ENCODE assay signal across 8 cellular contexts in genomic region chr3:179452166-179452544, GRCh38. TPM values are rescaled to one million over a fixed set of nuclear protein-coding genes. Genes with fewer than 3 reads are reported as not detected.
DNase-seq lines count a peak whose midpoint lies in the region; ATAC-seq and TF ChIP-seq lines count a peak whose summit lies in the region.

No MANE protein-coding gene starts in this region.

- H3K9ac ChIP-seq in PC-3 (ENCODE audit: low read length): no peak overlapping the region

- no peaks in the 10 kb centered on the region for H3K9me2 ChIP-seq in PC-3 (replicated peaks; ENCODE audit: low read length)

- no peaks in the 10 kb centered on the region for H3K79me2 ChIP-seq in PC-3 (ENCODE audit: low read length)

- ATAC-seq in PC-3 (no peak), GM21447 (IDR thresholded peaks at IDR 0.05; ENCODE audit: unreplicated experiment) (no peak)

- no peak overlapping the region for H3K27ac ChIP-seq in PC-3 (ENCODE audit: low read length)

- CTCF ChIA-PET in PC-3 (lab: Charles Lee): no interaction called here

- no peaks in the 10 kb centered on the region for H3F3A ChIP-seq in PC-3 (ENCODE audit: low read length, unreplicated experiment)

- H3K4me1 ChIP-seq in PC-3 (ENCODE audit: insufficient read depth, low read length): peaks cover 5% of the 10 kb centered on the region

- H3K4me3 Mint-ChIP-seq in progenitor cell of endocrine pancreas (ENCODE audit: low read depth): peak overlapping the region; percentile 83

- H3K9me3 Mint-ChIP-seq in progenitor cell of endocrine pancreas (ENCODE audit: low read depth): no peaks in the 10 kb centered on the region

- no peaks in the 10 kb centered on the region for H3K36me3 Mint-ChIP-seq in progenitor cell of endocrine pancreas (ENCODE audit: insufficient read depth)

- H3K9me3 ChIP-seq in PC-3 (ENCODE audit: low read length): no peaks in the 10 kb centered on the region

- no TSS peak for BruUV-seq in PC-3 (replicated peaks; lab: Mats Ljungman, UMichigan)

- peaks cover 50% of the 10 kb centered on the region for H3K27me3 ChIP-seq in PC-3 (ENCODE audit: low read length)

- peak overlapping the region; percentile 93 for H3K4me2 ChIP-seq in PC-3 (ENCODE audit: low read length)

- H3K4me1 Mint-ChIP-seq in progenitor cell of endocrine pancreas (ENCODE audit: low read depth): peaks cover 11% of the 10 kb centered on the region

- no peaks in the 10 kb centered on the region for H3K36me3 ChIP-seq in PC-3 (ENCODE audit: low read depth, low read length)

- no peak overlapping the region for H3K27ac Mint-ChIP-seq in progenitor cell of endocrine pancreas

- POLR2A ChIA-PET in PC-3 (lab: Charles Lee; ENCODE audit: unreplicated experiment): no interaction called here

- DNase-seq in Daoy (ENCODE audit: low read depth) (peak; percentile 13), PC-3 (no peak), epidermal melanocyte (ENCODE audit: insufficient read length, low spot score) (peak; percentile 60), progenitor cell of endocrine pancreas (ENCODE audit: low spot score, unreplicated experiment) (no peak), GM10266 (ENCODE audit: extremely low spot score) (no peak), SHP77 treated with DMSO at 0.1 percent for 48 hours (lab: John Stamatoyannopoulos, UW) (no peak), HPDE6-E6E7 (ENCODE audit: extremely low spot score) (no peak)

- H3K4me3 ChIP-seq in PC-3 (ENCODE audit: low read length): peak overlapping the region; percentile 82

- peaks cover 80% of the 10 kb centered on the region for H3K27me3 Mint-ChIP-seq in progenitor cell of endocrine pancreas

- peak overlapping the region; percentile 85 for H2AFZ ChIP-seq in PC-3 (ENCODE audit: low read length)

- no peaks in the 10 kb centered on the region for H4K20me1 ChIP-seq in PC-3 (ENCODE audit: low read length)

- TF ChIP-seq CTCF in PC-3 (conservative IDR thresholded peaks at IDR 0.05; ENCODE audit: low read depth, low read length) (no peak), progenitor cell of endocrine pancreas (IDR thresholded peaks at IDR 0.05; ENCODE audit: unreplicated experiment) (no peak), GM10266 (IDR thresholded peaks at IDR 0.05; ENCODE audit: control insufficient read depth, insufficient read depth, low read depth, missing control alignments) (no peak)

- intact Hi-C loops in PC-3 (cut with micrococcal nuclease): loop anchor here (5.0 kb wide), 1 partner anchor 105 kb away; the partner anchor contains the start of gene MFN1

RNA-seq across cellular contexts. Expression of gene GNB4, which starts 0.9 kb away (rescaled TPM):
- total RNA-seq in Daoy (2014; rRNA removed; shearing (Covaris generic)): 42.4 and 47.8 TPM in 2 replicates
- 5.2 and 6.3 TPM in 2 replicates for total RNA-seq in PC-3 (2014; rRNA removed)
- 1.4 and 2.6 TPM in 2 replicates for total RNA-seq in progenitor cell of endocrine pancreas

Comparison
In these comparisons a context has a peak if more than half of its experiments do, and no peak if none do; other contexts are left out.
1. DNase-seq: peak in Daoy (single experiment) and epidermal melanocyte (single experiment); none in PC-3 (single experiment), progenitor cell of endocrine pancreas (single experiment), GM10266 (single experiment), SHP77 treated with DMSO at 0.1 percent for 48 hours (single experiment) and HPDE6-E6E7 (single experiment).